ENCODE assay signal across 8 cellular contexts in the genomic region with DNA sequence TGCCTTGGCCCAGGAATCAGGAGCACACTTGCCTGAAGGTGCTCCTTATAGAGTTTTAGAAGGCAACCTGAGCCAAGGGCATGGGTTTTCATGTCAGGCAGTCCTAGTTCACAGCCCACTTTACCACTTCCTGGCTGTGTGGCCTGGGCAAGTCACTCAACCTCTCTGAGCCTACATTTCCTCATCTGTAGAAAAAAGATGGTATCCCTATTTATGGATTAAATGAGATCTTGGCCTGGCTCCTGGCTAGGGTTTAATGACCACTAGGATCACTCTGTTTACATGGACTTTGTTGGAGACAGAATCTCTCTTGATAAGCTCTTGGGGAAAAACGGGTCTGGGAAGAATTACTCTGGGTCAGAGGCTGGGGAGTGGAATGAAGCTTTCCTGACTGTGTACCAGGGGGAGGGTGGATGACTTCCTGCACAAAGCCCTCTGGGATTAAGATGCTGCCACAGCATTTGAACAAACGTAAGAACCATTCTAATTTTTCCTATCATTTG.
DNase-seq lines count a peak whose midpoint lies in the region; TF ChIP-seq lines count a peak whose summit lies in the region.

No MANE protein-coding gene starts in this region.

- peaks cover 19% of the 10 kb centered on the region for H3K4me1 ChIP-seq in Loucy (ENCODE audit: insufficient read depth, low read length, poor library complexity, severe bottlenecking)

- no peaks in the 10 kb centered on the region for H3K27me3 ChIP-seq in Loucy (ENCODE audit: insufficient read depth, low read length, poor library complexity, severe bottlenecking)

- peak; percentile 54 for DNase-seq in AG10803 (ENCODE audit: low read depth)
- no peak for DNase-seq in nephron progenitor cell
- DNase-seq in C1 segment of cervical spinal cord (lab: John Stamatoyannopoulos, UW): no peak
- no peak for DNase-seq in NCI-H1048 (lab: John Stamatoyannopoulos, UW)
- DNase-seq in SIG-M5 (lab: John Stamatoyannopoulos, UW): no peak
- DNase-seq in NCI-H1930 (lab: John Stamatoyannopoulos, UW): no peak

- no peaks in the 10 kb centered on the region for H4K20me1 ChIP-seq in Loucy (ENCODE audit: insufficient read depth, low read length, poor library complexity, severe bottlenecking)

- H3K9me3 Mint-ChIP-seq in nephron progenitor cell: no peaks in the 10 kb centered on the region

- H2AFZ ChIP-seq in Loucy (ENCODE audit: low read length): peak overlapping the region; percentile 89

- H3K4me3 ChIP-seq in AG10803 (ENCODE audit: low read length) (peak overlapping the region; percentile 89; the same call in 1 of the 2 replicates), Loucy (ENCODE audit: low read length, poor library complexity, severe bottlenecking) (peak overlapping the region; percentile 77)

- H3K9me3 ChIP-seq in Loucy (ENCODE audit: insufficient read depth, low read depth, low read length): no peaks in the 10 kb centered on the region

- H3K4me3 Mint-ChIP-seq in nephron progenitor cell: peak overlapping the region; percentile 88

- peak overlapping the region; percentile 85 for H3K27ac ChIP-seq in cingulate gyrus (ENCODE audit: low read depth, low read length)

- H3K9ac ChIP-seq in Loucy (ENCODE audit: low read depth, low read length, poor library complexity, severe bottlenecking): peak overlapping the region; percentile 84

- H3F3A ChIP-seq in Loucy (ENCODE audit: low read depth): no peaks in the 10 kb centered on the region

- peaks cover 7% of the 10 kb centered on the region for H3K79me2 ChIP-seq in Loucy (ENCODE audit: insufficient read depth, low read length)

- no peak overlapping the region for H3K27ac Mint-ChIP-seq in nephron progenitor cell

- H3K4me1 Mint-ChIP-seq in nephron progenitor cell: peaks cover 58% of the 10 kb centered on the region

- no peak for TF ChIP-seq CTCF in AG10803 (conservative IDR thresholded peaks at IDR 0.05; ENCODE audit: low read length)
- no peak for TF ChIP-seq CTCF in Loucy (conservative IDR thresholded peaks at IDR 0.05; ENCODE audit: low read length)
- no peak for TF ChIP-seq CTCF in nephron progenitor cell (IDR thresholded peaks at IDR 0.05)

- peak overlapping the region; percentile 86 for H3K4me2 ChIP-seq in Loucy (ENCODE audit: low read depth, low read length, poor library complexity, severe bottlenecking)

- peaks cover 67% of the 10 kb centered on the region for H3K27me3 Mint-ChIP-seq in nephron progenitor cell (ENCODE audit: low read depth, poor library complexity)

- no peaks in the 10 kb centered on the region for H3K36me3 ChIP-seq in Loucy (ENCODE audit: insufficient read depth, low read length)

- no peaks in the 10 kb centered on the region for H3K9me2 ChIP-seq in Loucy (replicated peaks; ENCODE audit: low read depth, low read length)

- no peaks in the 10 kb centered on the region for H3K36me3 Mint-ChIP-seq in nephron progenitor cell (ENCODE audit: low read depth)
